Comparison of ENCODE assay signal across 2 cellular contexts in the genomic region with DNA sequence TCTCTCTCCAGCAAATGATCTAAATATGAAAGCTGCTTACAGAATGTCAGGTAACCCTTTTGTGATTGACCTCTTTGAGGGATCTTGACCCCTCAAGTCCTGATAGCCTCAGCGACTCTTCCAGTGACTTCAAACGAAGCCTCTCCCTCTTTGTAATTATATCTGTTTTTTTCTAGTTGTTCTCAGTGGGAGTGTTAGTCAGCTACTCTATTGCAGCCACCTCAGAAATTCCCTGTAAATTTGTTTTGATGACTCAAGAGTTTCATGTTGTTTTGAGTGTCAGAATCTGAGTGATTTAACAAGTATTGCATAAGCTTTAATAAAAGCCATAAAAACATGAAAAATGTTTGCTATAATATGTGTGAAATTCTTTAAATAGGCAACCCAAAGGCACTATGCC.
TF ChIP-seq lines count a peak whose summit lies in the region.

No MANE protein-coding gene starts in this region.

TF ChIP-seq in WTC11, 78 proteins besides CTCF, POLR2A, EP300 and RAD21 (continued from another document):
- TF ChIP-seq AR (CRISPR knock-in tag; IDR thresholded peaks at IDR 0.05) = no peak
- TF ChIP-seq CREB1 (CRISPR knock-in tag; IDR thresholded peaks at IDR 0.05) = no peak
- TF ChIP-seq ZNF396 (CRISPR knock-in tag; IDR thresholded peaks at IDR 0.05; ENCODE audit: borderline replicate concordance) = no peak
- no peak for TF ChIP-seq ZNF138 (CRISPR knock-in tag; conservative IDR thresholded peaks at IDR 0.05)
- TF ChIP-seq GRHL2 (CRISPR knock-in tag; IDR thresholded peaks at IDR 0.05; ENCODE audit: insufficient replicate concordance, severe bottlenecking) = no peak
- TF ChIP-seq, protein P1, sequence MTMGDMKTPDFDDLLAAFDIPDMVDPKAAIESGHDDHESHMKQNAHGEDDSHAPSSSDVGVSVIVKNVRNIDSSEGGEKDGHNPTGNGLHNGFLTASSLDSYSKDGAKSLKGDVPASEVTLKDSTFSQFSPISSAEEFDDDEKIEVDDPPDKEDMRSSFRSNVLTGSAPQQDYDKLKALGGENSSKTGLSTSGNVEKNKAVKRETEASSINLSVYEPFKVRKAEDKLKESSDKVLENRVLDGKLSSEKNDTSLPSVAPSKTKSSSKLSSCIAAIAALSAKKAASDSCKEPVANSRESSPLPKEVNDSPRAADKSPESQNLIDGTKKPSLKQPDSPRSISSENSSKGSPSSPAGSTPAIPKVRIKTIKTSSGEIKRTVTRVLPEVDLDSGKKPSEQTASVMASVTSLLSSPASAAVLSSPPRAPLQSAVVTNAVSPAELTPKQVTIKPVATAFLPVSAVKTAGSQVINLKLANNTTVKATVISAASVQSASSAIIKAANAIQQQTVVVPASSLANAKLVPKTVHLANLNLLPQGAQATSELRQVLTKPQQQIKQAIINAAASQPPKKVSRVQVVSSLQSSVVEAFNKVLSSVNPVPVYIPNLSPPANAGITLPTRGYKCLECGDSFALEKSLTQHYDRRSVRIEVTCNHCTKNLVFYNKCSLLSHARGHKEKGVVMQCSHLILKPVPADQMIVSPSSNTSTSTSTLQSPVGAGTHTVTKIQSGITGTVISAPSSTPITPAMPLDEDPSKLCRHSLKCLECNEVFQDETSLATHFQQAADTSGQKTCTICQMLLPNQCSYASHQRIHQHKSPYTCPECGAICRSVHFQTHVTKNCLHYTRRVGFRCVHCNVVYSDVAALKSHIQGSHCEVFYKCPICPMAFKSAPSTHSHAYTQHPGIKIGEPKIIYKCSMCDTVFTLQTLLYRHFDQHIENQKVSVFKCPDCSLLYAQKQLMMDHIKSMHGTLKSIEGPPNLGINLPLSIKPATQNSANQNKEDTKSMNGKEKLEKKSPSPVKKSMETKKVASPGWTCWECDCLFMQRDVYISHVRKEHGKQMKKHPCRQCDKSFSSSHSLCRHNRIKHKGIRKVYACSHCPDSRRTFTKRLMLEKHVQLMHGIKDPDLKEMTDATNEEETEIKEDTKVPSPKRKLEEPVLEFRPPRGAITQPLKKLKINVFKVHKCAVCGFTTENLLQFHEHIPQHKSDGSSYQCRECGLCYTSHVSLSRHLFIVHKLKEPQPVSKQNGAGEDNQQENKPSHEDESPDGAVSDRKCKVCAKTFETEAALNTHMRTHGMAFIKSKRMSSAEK (CRISPR knock-in tag; IDR thresholded peaks at IDR 0.05; ENCODE audit: borderline replicate concordance) = no peak
- TF ChIP-seq ZNF423 (CRISPR knock-in tag; IDR thresholded peaks at IDR 0.05) = no peak
- TF ChIP-seq SMAD3 (CRISPR knock-in tag; IDR thresholded peaks at IDR 0.05; ENCODE audit: borderline replicate concordance) = no peak
- no peak for TF ChIP-seq ELF4 (CRISPR knock-in tag; IDR thresholded peaks at IDR 0.05; ENCODE audit: low read depth)
- no peak for TF ChIP-seq NR3C1 (CRISPR knock-in tag; conservative IDR thresholded peaks at IDR 0.05; ENCODE audit: low read depth)
- TF ChIP-seq, protein P2, sequence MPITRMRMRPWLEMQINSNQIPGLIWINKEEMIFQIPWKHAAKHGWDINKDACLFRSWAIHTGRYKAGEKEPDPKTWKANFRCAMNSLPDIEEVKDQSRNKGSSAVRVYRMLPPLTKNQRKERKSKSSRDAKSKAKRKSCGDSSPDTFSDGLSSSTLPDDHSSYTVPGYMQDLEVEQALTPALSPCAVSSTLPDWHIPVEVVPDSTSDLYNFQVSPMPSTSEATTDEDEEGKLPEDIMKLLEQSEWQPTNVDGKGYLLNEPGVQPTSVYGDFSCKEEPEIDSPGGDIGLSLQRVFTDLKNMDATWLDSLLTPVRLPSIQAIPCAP (CRISPR knock-in tag; IDR thresholded peaks at IDR 0.05) = no peak
- TF ChIP-seq ZNF317 (CRISPR knock-in tag; IDR thresholded peaks at IDR 0.05; ENCODE audit: borderline replicate concordance, low read depth) = no peak
- TF ChIP-seq, protein P3, sequence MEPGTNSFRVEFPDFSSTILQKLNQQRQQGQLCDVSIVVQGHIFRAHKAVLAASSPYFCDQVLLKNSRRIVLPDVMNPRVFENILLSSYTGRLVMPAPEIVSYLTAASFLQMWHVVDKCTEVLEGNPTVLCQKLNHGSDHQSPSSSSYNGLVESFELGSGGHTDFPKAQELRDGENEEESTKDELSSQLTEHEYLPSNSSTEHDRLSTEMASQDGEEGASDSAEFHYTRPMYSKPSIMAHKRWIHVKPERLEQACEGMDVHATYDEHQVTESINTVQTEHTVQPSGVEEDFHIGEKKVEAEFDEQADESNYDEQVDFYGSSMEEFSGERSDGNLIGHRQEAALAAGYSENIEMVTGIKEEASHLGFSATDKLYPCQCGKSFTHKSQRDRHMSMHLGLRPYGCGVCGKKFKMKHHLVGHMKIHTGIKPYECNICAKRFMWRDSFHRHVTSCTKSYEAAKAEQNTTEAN (CRISPR knock-in tag; IDR thresholded peaks at IDR 0.05) = no peak
- TF ChIP-seq ZSCAN18 (CRISPR knock-in tag; IDR thresholded peaks at IDR 0.05) = no peak
TF ChIP-seq in WTC11: peak in this region for 0.

TF ChIP-seq in SK-N-SH, 30 proteins besides CTCF, POLR2A, EP300 and RAD21 (continued from another document):
- TF ChIP-seq, protein P4, sequence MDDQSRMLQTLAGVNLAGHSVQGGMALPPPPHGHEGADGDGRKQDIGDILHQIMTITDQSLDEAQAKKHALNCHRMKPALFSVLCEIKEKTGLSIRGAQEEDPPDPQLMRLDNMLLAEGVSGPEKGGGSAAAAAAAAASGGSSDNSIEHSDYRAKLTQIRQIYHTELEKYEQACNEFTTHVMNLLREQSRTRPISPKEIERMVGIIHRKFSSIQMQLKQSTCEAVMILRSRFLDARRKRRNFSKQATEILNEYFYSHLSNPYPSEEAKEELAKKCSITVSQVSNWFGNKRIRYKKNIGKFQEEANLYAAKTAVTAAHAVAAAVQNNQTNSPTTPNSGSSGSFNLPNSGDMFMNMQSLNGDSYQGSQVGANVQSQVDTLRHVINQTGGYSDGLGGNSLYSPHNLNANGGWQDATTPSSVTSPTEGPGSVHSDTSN (IDR thresholded peaks at IDR 0.05) = no peak
- TF ChIP-seq MAX (IDR thresholded peaks at IDR 0.05; ENCODE audit: low read depth) (no peak), SMC3 (IDR thresholded peaks at IDR 0.05; ENCODE audit: low read depth, low read length) (no peak)
- TF ChIP-seq, protein P5, sequence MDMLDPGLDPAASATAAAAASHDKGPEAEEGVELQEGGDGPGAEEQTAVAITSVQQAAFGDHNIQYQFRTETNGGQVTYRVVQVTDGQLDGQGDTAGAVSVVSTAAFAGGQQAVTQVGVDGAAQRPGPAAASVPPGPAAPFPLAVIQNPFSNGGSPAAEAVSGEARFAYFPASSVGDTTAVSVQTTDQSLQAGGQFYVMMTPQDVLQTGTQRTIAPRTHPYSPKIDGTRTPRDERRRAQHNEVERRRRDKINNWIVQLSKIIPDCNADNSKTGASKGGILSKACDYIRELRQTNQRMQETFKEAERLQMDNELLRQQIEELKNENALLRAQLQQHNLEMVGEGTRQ (IDR thresholded peaks at IDR 0.05; ENCODE audit: borderline replicate concordance, low read depth, low read length) = no peak
